In genomic region chr11:103091024-103091423, GRCh38 we compare ENCODE assay signal across 8 cellular contexts. TPM values are rescaled to one million over a fixed set of nuclear protein-coding genes. Genes with fewer than 3 reads are reported as not detected.
DNase-seq lines count a peak whose midpoint lies in the region; ATAC-seq and TF ChIP-seq lines count a peak whose summit lies in the region.

No MANE protein-coding gene starts in this region.

- H3K27me3 ChIP-seq in BLaER1: no peaks in the 10 kb centered on the region
- no peaks in the 10 kb centered on the region for H3K27me3 ChIP-seq in PC-3 (ENCODE audit: low read length)
- no peaks in the 10 kb centered on the region for H3K27me3 ChIP-seq in effector memory CD4-positive, alpha-beta T cell (replicated peaks; ENCODE audit: control insufficient read depth, insufficient read depth, low read length, poor library complexity, severe bottlenecking)
- H3K27me3 ChIP-seq in neural cell (ENCODE audit: insufficient read depth, low read depth, low read length): no peaks in the 10 kb centered on the region

- TF ChIP-seq CTCF in GM20000 (IDR thresholded peaks at IDR 0.05; ENCODE audit: extremely low read depth, missing control alignments) (no peak), PC-3 (conservative IDR thresholded peaks at IDR 0.05; ENCODE audit: low read depth, low read length) (no peak), neural cell (IDR thresholded peaks at IDR 0.05; ENCODE audit: poor library complexity, severe bottlenecking) (no peak)

- H3K36me3 ChIP-seq in BLaER1: peaks cover 17% of the 10 kb centered on the region
- peaks cover 16% of the 10 kb centered on the region for H3K36me3 ChIP-seq in PC-3 (ENCODE audit: low read depth, low read length)
- no peaks in the 10 kb centered on the region for H3K36me3 ChIP-seq in effector memory CD4-positive, alpha-beta T cell (ENCODE audit: control insufficient read depth, insufficient read depth, low read length)
- H3K36me3 ChIP-seq in neural cell (ENCODE audit: insufficient read depth, low read length): no peaks in the 10 kb centered on the region

- peak overlapping the region; percentile 48; the same call in 1 of the 2 replicates for H3K27ac ChIP-seq in BLaER1
- no peak overlapping the region for H3K27ac ChIP-seq in PC-3 (ENCODE audit: low read length)
- no peak overlapping the region for H3K27ac ChIP-seq in effector memory CD4-positive, alpha-beta T cell (ENCODE audit: insufficient read depth, low read length, poor library complexity, severe bottlenecking)
- peak overlapping the region; percentile 88 for H3K27ac ChIP-seq in neural cell (ENCODE audit: low read length)

- H3K4me2 ChIP-seq in BLaER1 (peak overlapping the region; percentile 82), PC-3 (ENCODE audit: low read length) (peak overlapping the region; percentile 92), neural cell (ENCODE audit: low read length) (peak overlapping the region; percentile 81)

- TF ChIP-seq EP300 in neural cell (conservative IDR thresholded peaks at IDR 0.05; ENCODE audit: poor library complexity, severe bottlenecking): no peak

- DNase-seq in GM20000 (ENCODE audit: low spot score) (peak; percentile 17), PC-3 (peak; percentile 35), NCI-H128 (lab: John Stamatoyannopoulos, UW; ENCODE audit: unreplicated experiment) (no peak)
- DNase-seq in effector memory CD4-positive, alpha-beta T cell: no peak

- H3K4me3 ChIP-seq in BLaER1 (peak overlapping the region; percentile 91), PC-3 (ENCODE audit: low read length) (peak overlapping the region; percentile 97), neural cell (ENCODE audit: low read length) (peak overlapping the region; percentile 93)
- H3K4me3 ChIP-seq in effector memory CD4-positive, alpha-beta T cell (ENCODE audit: insufficient read depth, low read depth, low read length, poor library complexity, severe bottlenecking): peak overlapping the region; percentile 97

- H2AFZ ChIP-seq in PC-3 (ENCODE audit: low read length) (no peak overlapping the region), neural cell (ENCODE audit: low read depth, low read length) (no peak overlapping the region)

- CTCF ChIA-PET in PC-3 (lab: Charles Lee): no interaction called here

- H3K9me3 ChIP-seq in BLaER1 (no peaks in the 10 kb centered on the region), PC-3 (ENCODE audit: low read length) (no peaks in the 10 kb centered on the region), neural cell (ENCODE audit: low read length) (no peaks in the 10 kb centered on the region)
- no peaks in the 10 kb centered on the region for H3K9me3 ChIP-seq in effector memory CD4-positive, alpha-beta T cell (ENCODE audit: control insufficient read depth, low read length)

- H3K79me2 ChIP-seq in PC-3 (ENCODE audit: low read length): peaks cover 58% of the 10 kb centered on the region
- peaks cover 38% of the 10 kb centered on the region for H3K79me2 ChIP-seq in neural cell (replicated peaks; ENCODE audit: insufficient read depth, low read length)

- peak overlapping the region; percentile 91 for H3K9ac ChIP-seq in BLaER1
- H3K9ac ChIP-seq in PC-3 (ENCODE audit: low read length): peak overlapping the region; percentile 98
- H3K9ac ChIP-seq in neural cell (ENCODE audit: low read length): peak overlapping the region; percentile 90

- H4K20me1 ChIP-seq in BLaER1 (peaks cover 49% of the 10 kb centered on the region), PC-3 (ENCODE audit: low read length) (peaks cover 32% of the 10 kb centered on the region), neural cell (ENCODE audit: insufficient read depth) (no peaks in the 10 kb centered on the region)

- H3K9me2 ChIP-seq in PC-3 (replicated peaks; ENCODE audit: low read length) (no peaks in the 10 kb centered on the region), neural cell (ENCODE audit: insufficient read depth, low read length) (no peaks in the 10 kb centered on the region)

- ATAC-seq in PC-3: peak; percentile 17
- ATAC-seq in GM21786 (IDR thresholded peaks at IDR 0.05; ENCODE audit: unreplicated experiment): no peak
- ATAC-seq in HG03095 (IDR thresholded peaks at IDR 0.05; ENCODE audit: unreplicated experiment): no peak

- peaks cover 25% of the 10 kb centered on the region for H3K4me1 ChIP-seq in BLaER1
- H3K4me1 ChIP-seq in PC-3 (ENCODE audit: insufficient read depth, low read length): peaks cover 32% of the 10 kb centered on the region
- peaks cover 10% of the 10 kb centered on the region for H3K4me1 ChIP-seq in effector memory CD4-positive, alpha-beta T cell (ENCODE audit: control insufficient read depth, insufficient read depth, low read length, poor library complexity, severe bottlenecking)

- no peak for TF ChIP-seq RAD21 in neural cell (conservative IDR thresholded peaks at IDR 0.05)

- BruUV-seq in PC-3 (replicated peaks; lab: Mats Ljungman, UMichigan): no TSS peak

- intact Hi-C loops in PC-3 (cut with micrococcal nuclease): no loop called here

- H3F3A ChIP-seq in PC-3 (ENCODE audit: low read length, unreplicated experiment): no peaks in the 10 kb centered on the region
- peaks cover 5% of the 10 kb centered on the region for H3F3A ChIP-seq in neural cell (ENCODE audit: insufficient read depth, low read length, poor library complexity, severe bottlenecking)

- POLR2A ChIA-PET in PC-3 (lab: Charles Lee; ENCODE audit: unreplicated experiment): no interaction called here

TF ChIP-seq in neural cell, 6 proteins besides CTCF, POLR2A, EP300 and RAD21:
- no peak for TF ChIP-seq REST (IDR thresholded peaks at IDR 0.05; ENCODE audit: borderline replicate concordance)
- TF ChIP-seq POLR2AphosphoS5 (IDR thresholded peaks at IDR 0.05): no peak
- TF ChIP-seq TAF1 (IDR thresholded peaks at IDR 0.05; ENCODE audit: low read depth): no peak
- no peak for TF ChIP-seq SMC3 (conservative IDR thresholded peaks at IDR 0.05; ENCODE audit: poor library complexity)
- no peak for TF ChIP-seq EZH2 (IDR thresholded peaks at IDR 0.05; ENCODE audit: borderline replicate concordance, insufficient read depth, low read length, poor library complexity, severe bottlenecking)
- no peak for TF ChIP-seq MXI1 (conservative IDR thresholded peaks at IDR 0.05; ENCODE audit: poor library complexity, severe bottlenecking)

RNA-seq across cellular contexts. Expression of gene DCUN1D5, which starts 0.9 kb away (rescaled TPM):
- 206 and 275 TPM in 2 replicates for total RNA-seq in PC-3 (2014; rRNA removed)
- 73.6 and 85.5 TPM in 2 replicates for polyA plus RNA-seq in neural cell
- polyA minus RNA-seq in neural cell: 66.2 and 70.8 TPM in 2 replicates

RNA-seq across cellular contexts. Expression of gene DYNC2H1, which starts 18.2 kb away (rescaled TPM):
- total RNA-seq in PC-3 (2014; rRNA removed): 20.4 and 28.9 TPM in 2 replicates
- 14.1 TPM in 2 replicates for polyA plus RNA-seq in neural cell
- 47.7 and 49.0 TPM in 2 replicates for polyA minus RNA-seq in neural cell

Comparison
In these comparisons a context has a peak if more than half of its experiments do, and no peak if none do; other contexts are left out.
1. H3K27ac ChIP-seq: peak in BLaER1 (single experiment) and neural cell (single experiment); none in PC-3 (single experiment) and effector memory CD4-positive, alpha-beta T cell (single experiment).
2. DNase-seq: peak in GM20000 (single experiment) and PC-3 (single experiment); none in effector memory CD4-positive, alpha-beta T cell (0 of 3) and NCI-H128 (single experiment).
3. Peak in every context shown above with its lines, with median percentiles within 50 percentile points of each other: H3K4me2 ChIP-seq, H3K4me3 ChIP-seq and H3K9ac ChIP-seq.